ENCODE assay signal across 25 cellular contexts in genomic region chr19:8678244-8678807, GRCh38. TPM values are rescaled to one million over a fixed set of nuclear protein-coding genes. Genes with fewer than 3 reads are reported as not detected.
"Had no signal": no experiment of that assay in that cellular context is flagged by ENCODE, and none has a peak within 500 bp of the region (broad histone marks: within the 10 kb centered on the region; RNA-seq: fewer than 3 reads in every experiment).

No MANE protein-coding gene starts in this region.

- H3K4me2 ChIP-seq: SK-N-SH had no signal

- H3K4me3 Mint-ChIP-seq: IgD-negative memory B cell had no signal

- H3K9me3 ChIP-seq: SK-N-SH had no signal

- H3K9ac ChIP-seq: SK-N-SH had no signal

- H3K27ac ChIP-seq: RWPE1 had no signal

- DNase-seq: KBM-7, MV-4-11, NCI-H1048, NCI-H1105 treated with DMSO at 0.1 percent for 48 hours, NCI-H1417 treated with DMSO at 0.1 percent for 48 hours, NCI-H146, NCI-H1694 treated with DMSO at 0.1 percent for 48 hours, NCI-H1930, NCI-H2081, NCI-H2107, NCI-H2227 treated with DMSO at 0.1 percent for 48 hours, NCI-H524, NCI-H69, NCI-H774, SHP77, SK-N-SH, SW 1271 had no signal

- ATAC-seq: Panc1 had no signal

RNA-seq across cellular contexts. Expression of gene ACTL9, which starts 20.3 kb away (rescaled TPM):
- total RNA-seq: HT-29, LHCN-M2, MCF 10A, NCI-H460, SK-MEL-5 had no signal
- polyA plus RNA-seq: IgD-negative memory B cell, SK-N-SH had no signal

RNA-seq across cellular contexts. Expression of gene OR2Z1, which starts 43.1 kb away (rescaled TPM):
- total RNA-seq: HT-29, LHCN-M2, MCF 10A, NCI-H460, SK-MEL-5 had no signal
- polyA plus RNA-seq: IgD-negative memory B cell, SK-N-SH had no signal

RNA-seq across cellular contexts. Expression of gene NFILZ, which starts 47.9 kb away (rescaled TPM):
- total RNA-seq: HT-29, LHCN-M2, MCF 10A, NCI-H460, SK-MEL-5 had no signal
- polyA plus RNA-seq: IgD-negative memory B cell, SK-N-SH had no signal
